25 cellular contexts compared by ENCODE assay signal in genomic region chr5:146073239-146073900, GRCh38. TPM values are rescaled to one million over a fixed set of nuclear protein-coding genes. Genes with fewer than 3 reads are reported as not detected.
DNase-seq lines count a peak whose midpoint lies in the region; ATAC-seq and TF ChIP-seq lines count a peak whose summit lies in the region.
"Had no signal": no experiment of that assay in that cellular context is flagged by ENCODE, and none has a peak within 500 bp of the region (broad histone marks: within the 10 kb centered on the region; RNA-seq: fewer than 3 reads in every experiment).

No MANE protein-coding gene starts in this region.

- H3K4me3 Mint-ChIP-seq in endodermal cell = peak overlapping the region; percentile 1
- H3K4me3 Mint-ChIP-seq: activated naive CD8-positive, alpha-beta T cell treated with anti-CD3 and anti-CD28 coated beads, Interleukin-2, amount 10 ng/mL, durations not matched to agents 7 days and 5 days; stimulated activated effector memory CD8-positive, alpha-beta T cell treated with anti-CD3 and anti-CD28 coated beads, Interleukin-12 subunit alpha, Interleukin-12 subunit beta, amount 100 ng/mL, for 72 hours had no signal

- H3K9ac ChIP-seq in SK-N-SH (no peak overlapping the region), endodermal cell (ENCODE audit: extremely low read depth, low read length, poor library complexity, severe bottlenecking) (no peak overlapping the region), iPS-20b (ENCODE audit: low read depth, low read length) (no peak overlapping the region)

- H3K4me1 ChIP-seq in SK-N-SH (ENCODE audit: control insufficient read depth in 1 of 2, insufficient read depth in 2 of 2, low read depth in 1 of 2, low read length in 1 of 2) = peaks cover 0 to 13% of the 10 kb centered on the region in 2 experiments; a peak in 1 of 4 replicates
- H3K4me1 ChIP-seq in endodermal cell (ENCODE audit: control insufficient read depth, insufficient read depth, low read length) = no peaks in the 10 kb centered on the region
- peaks cover 34% of the 10 kb centered on the region for H3K4me1 ChIP-seq in iPS-20b (ENCODE audit: insufficient read depth, low read length)
- no peaks in the 10 kb centered on the region for H3K4me1 ChIP-seq in sigmoid colon
- H3K4me1 ChIP-seq: A549, BE2C, body of pancreas had no signal

- TF ChIP-seq EP300 in SK-N-SH (IDR thresholded peaks at IDR 0.05; ENCODE audit: borderline replicate concordance in 1 of 2, low read depth in 1 of 2, low read length in 1 of 2) (no peak), sigmoid colon (IDR thresholded peaks at IDR 0.05) (no peak)

- no peaks in the 10 kb centered on the region for H3K9me3 Mint-ChIP-seq in endodermal cell
- H3K9me3 Mint-ChIP-seq: activated naive CD8-positive, alpha-beta T cell treated with anti-CD3 and anti-CD28 coated beads, Interleukin-2, amount 10 ng/mL, durations not matched to agents 7 days and 5 days; stimulated activated effector memory CD8-positive, alpha-beta T cell treated with anti-CD3 and anti-CD28 coated beads, Interleukin-12 subunit alpha, Interleukin-12 subunit beta, amount 100 ng/mL, for 72 hours had no signal

- peak; percentile 28 for DNase-seq in SK-N-SH
- peak; percentile 87 for DNase-seq in endodermal cell
- no peak for DNase-seq in sigmoid colon
- DNase-seq in activated naive CD4-positive, alpha-beta T cell (lab: John Stamatoyannopoulos, UW) = no peak
- DNase-seq in epidermal melanocyte (ENCODE audit: insufficient read length, low spot score) = no peak
- DNase-seq: activated CD4-positive, alpha-beta T cell treated with anti-CD3 and anti-CD28 coated beads for 4 hours; activated naive CD8-positive, alpha-beta T cell treated with anti-CD3 and anti-CD28 coated beads, Interleukin-2, amount 10 ng/mL, durations not matched to agents 7 days and 5 days; BE2C; EL; islet precursor cell; MM.1S; NCI-H187 treated with DMSO at 0.1 percent for 48 hours; SW 1271 had no signal

- WGBS in SK-N-SH (ENCODE audit: low lambda C conversion rate) = 40% methylated on average over 9 of the region's 9 CpGs
- WGBS in endodermal cell (ENCODE audit: insufficient coverage in 1 of 2, insufficient read length in 1 of 2), 2 experiments = 36 to 47% methylated on average over 8 to 9 of the region's 9 CpGs
- WGBS in sigmoid colon, 2 donors = 51 to 74% methylated on average over 9 of the region's 9 CpGs

- H3K27me3 ChIP-seq in SK-N-SH (ENCODE audit: insufficient read depth) = no peaks in the 10 kb centered on the region
- no peaks in the 10 kb centered on the region for H3K27me3 ChIP-seq in endodermal cell (ENCODE audit: control insufficient read depth, insufficient read depth, low read length, poor library complexity, severe bottlenecking)
- H3K27me3 ChIP-seq in iPS-20b (ENCODE audit: insufficient read depth, low read length) = peaks cover 21% of the 10 kb centered on the region; the same call in 1 of the 2 replicates
- H3K27me3 ChIP-seq in sigmoid colon = peaks cover 0 to 12% (median 0%) of the 10 kb centered on the region in 3 donors
- H3K27me3 ChIP-seq: body of pancreas had no signal

- CTCF ChIA-PET in SK-N-SH (lab: Yijun Ruan, JAX) = interaction anchor here (0.9 kb wide), 1 partner anchor 57 kb away, joined by 3 read pairs; no protein-coding TSS in a partner anchor

- no peak overlapping the region for H3K4me2 ChIP-seq in SK-N-SH
- H3K4me2 ChIP-seq: A549 had no signal

- POLR2A ChIA-PET in SK-N-SH (lab: Yijun Ruan, JAX) = no interaction called here

- peaks cover 27% of the 10 kb centered on the region for H3K27me3 Mint-ChIP-seq in endodermal cell (ENCODE audit: insufficient read depth)

- no peak overlapping the region for H3K27ac Mint-ChIP-seq in endodermal cell
- H3K27ac Mint-ChIP-seq: activated naive CD8-positive, alpha-beta T cell treated with anti-CD3 and anti-CD28 coated beads, Interleukin-2, amount 10 ng/mL, durations not matched to agents 7 days and 5 days; stimulated activated effector memory CD8-positive, alpha-beta T cell treated with anti-CD3 and anti-CD28 coated beads, Interleukin-12 subunit alpha, Interleukin-12 subunit beta, amount 100 ng/mL, for 72 hours had no signal

- no peak overlapping the region for H2AFZ ChIP-seq in SK-N-SH (ENCODE audit: low read depth)

- H3K27ac ChIP-seq in SK-N-SH (ENCODE audit: low read depth in 2 of 2, low read length in 1 of 2) (no peak overlapping the region), endodermal cell (ENCODE audit: low read depth, low read length) (no peak overlapping the region), iPS-20b (ENCODE audit: low read length) (no peak overlapping the region), sigmoid colon (no peak overlapping the region)
- H3K27ac ChIP-seq: A549, body of pancreas had no signal

- TF ChIP-seq POLR2A in sigmoid colon (IDR thresholded peaks at IDR 0.05) = no peak

- no peak for TF ChIP-seq RAD21 in SK-N-SH (IDR thresholded peaks at IDR 0.05; ENCODE audit: low read length)

- H3F3A ChIP-seq in SK-N-SH (replicated peaks; ENCODE audit: insufficient read depth) = no peaks in the 10 kb centered on the region

- no peak for TF ChIP-seq CTCF in SK-N-SH (IDR thresholded peaks at IDR 0.05)
- no peak for TF ChIP-seq CTCF in endodermal cell (conservative IDR thresholded peaks at IDR 0.05)
- TF ChIP-seq CTCF in sigmoid colon (IDR thresholded peaks at IDR 0.05) = no peak

- no peaks in the 10 kb centered on the region for H3K9me2 ChIP-seq in SK-N-SH

- no peaks in the 10 kb centered on the region for H3K79me2 ChIP-seq in SK-N-SH (ENCODE audit: insufficient read depth)

- no peaks in the 10 kb centered on the region for H4K20me1 ChIP-seq in SK-N-SH (ENCODE audit: insufficient read depth)

- no peak overlapping the region for H3K4me3 ChIP-seq in SK-N-SH (ENCODE audit: low read depth in 2 of 2, low read length in 1 of 2)
- H3K4me3 ChIP-seq in endodermal cell (ENCODE audit: low read length) = no peak overlapping the region
- H3K4me3 ChIP-seq in iPS-20b (ENCODE audit: low read length) = peak overlapping the region; percentile 62
- H3K4me3 ChIP-seq in sigmoid colon = no peak overlapping the region
- H3K4me3 ChIP-seq: A549, body of pancreas had no signal

- H3K9me3 ChIP-seq in SK-N-SH = no peaks in the 10 kb centered on the region
- no peaks in the 10 kb centered on the region for H3K9me3 ChIP-seq in endodermal cell (ENCODE audit: control insufficient read depth, low read length)
- H3K9me3 ChIP-seq in iPS-20b (ENCODE audit: insufficient read depth, low read depth, low read length) = no peaks in the 10 kb centered on the region
- no peaks in the 10 kb centered on the region for H3K9me3 ChIP-seq in sigmoid colon
- H3K9me3 ChIP-seq: A549, BE2C, body of pancreas had no signal

- intact Hi-C loops in sigmoid colon (cut with DNase I) = no loop called here

- ATAC-seq in SK-N-SH treated with all-trans-retinoic acid at 6 μM for 48 hours = no peak
- ATAC-seq in GM19452 (IDR thresholded peaks at IDR 0.05; ENCODE audit: unreplicated experiment) = no peak
- ATAC-seq: A549; body of pancreas; sciatic nerve; stimulated activated effector memory CD8-positive, alpha-beta T cell treated with anti-CD3 and anti-CD28 coated beads, Interleukin-12 subunit alpha, Interleukin-12 subunit beta, amount 100 ng/mL, for 72 hours had no signal

- H3K4me1 Mint-ChIP-seq in endodermal cell = peaks cover 26% of the 10 kb centered on the region

- no peaks in the 10 kb centered on the region for H3K36me3 Mint-ChIP-seq in endodermal cell (ENCODE audit: low read depth)
- H3K36me3 Mint-ChIP-seq: activated naive CD8-positive, alpha-beta T cell treated with anti-CD3 and anti-CD28 coated beads, Interleukin-2, amount 10 ng/mL, durations not matched to agents 7 days and 5 days; stimulated activated effector memory CD8-positive, alpha-beta T cell treated with anti-CD3 and anti-CD28 coated beads, Interleukin-12 subunit alpha, Interleukin-12 subunit beta, amount 100 ng/mL, for 72 hours had no signal

- H3K36me3 ChIP-seq in SK-N-SH (replicated peaks in 1 of 2; ENCODE audit: control insufficient read depth in 1 of 2, insufficient read depth in 2 of 2, low read length in 1 of 2) = no peaks in the 10 kb centered on the region
- no peaks in the 10 kb centered on the region for H3K36me3 ChIP-seq in endodermal cell (ENCODE audit: control insufficient read depth, insufficient read depth, low read length)
- H3K36me3 ChIP-seq in iPS-20b (ENCODE audit: insufficient read depth, low read depth, low read length) = no peaks in the 10 kb centered on the region
- H3K36me3 ChIP-seq in sigmoid colon = no peaks in the 10 kb centered on the region
- H3K36me3 ChIP-seq: BE2C had no signal

TF ChIP-seq in SK-N-SH treated with all-trans-retinoic acid at 6 μM for 48 hours, 23 proteins besides CTCF, POLR2A, EP300 and RAD21 (continues in another document):
- no peak for TF ChIP-seq TOX (CRISPR knock-in tag; IDR thresholded peaks at IDR 0.05; ENCODE audit: borderline replicate concordance)
- no peak for TF ChIP-seq ZFP30 (CRISPR knock-in tag; IDR thresholded peaks at IDR 0.05)
- TF ChIP-seq CSRNP3 (CRISPR knock-in tag; IDR thresholded peaks at IDR 0.05) = no peak
- no peak for TF ChIP-seq ZNF70 (CRISPR knock-in tag; IDR thresholded peaks at IDR 0.05)
- no peak for TF ChIP-seq TCF4 (CRISPR knock-in tag; IDR thresholded peaks at IDR 0.05; ENCODE audit: borderline replicate concordance)
- TF ChIP-seq ZFP3 (CRISPR knock-in tag; IDR thresholded peaks at IDR 0.05) = no peak
- no peak for TF ChIP-seq RARB (CRISPR knock-in tag; IDR thresholded peaks at IDR 0.05)
- TF ChIP-seq ZNF565 (CRISPR knock-in tag; conservative IDR thresholded peaks at IDR 0.05; ENCODE audit: low read depth) = no peak

RNA-seq across cellular contexts. Expression of gene PLAC8L1, which starts 32.0 kb away (rescaled TPM):
- polyA plus RNA-seq in SK-N-SH (2012; rRNA removed) = 0.21 and 0.55 TPM in 2 replicates
- 0.14 and 0.21 TPM in 2 replicates for polyA plus RNA-seq in SK-N-SH (2012; cell fraction: cytosol; rRNA removed)
- polyA plus RNA-seq in SK-N-SH (2012; cell fraction: nucleus; rRNA removed) = 4.9 and 15.0 TPM in 2 replicates
- total RNA-seq in endodermal cell = 1 to 10 TPM in 1 of 2 donors, under 1 TPM in 1; 1.00 to 1.5 TPM
- polyA plus RNA-seq in endodermal cell (2013, experiment 1 of 2) = 0.82 TPM
- polyA plus RNA-seq in endodermal cell (2013, experiment 2 of 2) = not detected
- total RNA-seq in sigmoid colon = under 1 TPM in 1 of 4 donors, not detected in 3; 0.82 TPM
- polyA plus RNA-seq in sigmoid colon = under 1 TPM in 1 of 3 donors, not detected in 2; 0.36 TPM
- total RNA-seq: body of pancreas, fibroblast of lung, myocyte, NCI-H460, omental fat pad, RPMI7951, sciatic nerve had no signal
- polyA plus RNA-seq: fibroblast of lung had no signal

Comparison
In these comparisons a context has a peak if more than half of its experiments do, and no peak if none do; other contexts are left out.
1. DNase-seq: peak in SK-N-SH (single experiment) and endodermal cell (single experiment); none in sigmoid colon (single experiment), activated naive CD4-positive, alpha-beta T cell (0 of 4) and epidermal melanocyte (single experiment).